In genomic region chr6:131014080-131014776, GRCh38 we compare ENCODE assay signal across 15 cellular contexts. TPM values are rescaled to one million over a fixed set of nuclear protein-coding genes. Genes with fewer than 3 reads are reported as not detected.
A peak's percentile ranks its signal among the peaks of the same experiment; 100 is the strongest.
DNase-seq lines count a peak whose midpoint lies in the region; ATAC-seq and TF ChIP-seq lines count a peak whose summit lies in the region.
"Had no signal": no experiment of that assay in that cellular context is flagged by ENCODE, and none has a peak within 500 bp of the region (broad histone marks: within the 10 kb centered on the region; RNA-seq: fewer than 3 reads in every experiment).

No MANE protein-coding gene starts in this region.

- no peak overlapping the region for H3K9ac ChIP-seq in adipocyte (ENCODE audit: low read length)
- H3K9ac ChIP-seq: BLaER1 treated with 17β-estradiol and CSF1 and Interleukin-3, amounts not matched to agents 10 nM and 100 nM had no signal

- H3K4me1 Mint-ChIP-seq in nephron, result peaks cover 54% of the 10 kb centered on the region

- no peaks in the 10 kb centered on the region for H3K9me3 ChIP-seq in adipocyte (ENCODE audit: control insufficient read depth, low read length)
- H3K9me3 ChIP-seq in transverse colon, result no peaks in the 10 kb centered on the region
- H3K9me3 ChIP-seq in SJCRH30 (replicated peaks), result no peaks in the 10 kb centered on the region
- H3K9me3 ChIP-seq: testis had no signal

- peaks cover 13% of the 10 kb centered on the region for H3K36me3 Mint-ChIP-seq in nephron (ENCODE audit: low read depth)

- H3K27ac ChIP-seq in transverse colon (peak overlapping the region; percentile 27 to 55 (median 40)), SJCRH30 (no peak overlapping the region)
- H3K27ac ChIP-seq: BLaER1 treated with 17β-estradiol and CSF1 and Interleukin-3, amounts not matched to agents 10 nM and 100 nM; cardiac muscle cell had no signal

- no peak for DNase-seq in adipocyte (ENCODE audit: low read depth)
- DNase-seq in fibroblast of villous mesenchyme (ENCODE audit: low read depth), result peak; percentile 64
- DNase-seq in transverse colon, result no peak
- DNase-seq in HPDE6-E6E7 (ENCODE audit: extremely low spot score), result no peak
- no peak for DNase-seq in stimulated activated CD4-positive, alpha-beta T cell treated with anti-CD3 and anti-CD28 coated beads, Interleukin-12 subunit alpha, Interleukin-12 subunit beta, amount 100 ng/mL, for 4 hours
- no peak for DNase-seq in SJCRH30
- DNase-seq: activated naive CD4-positive, alpha-beta T cell treated with Interleukin-2 at 50 U/mL for 16 hours; NCI-H1417 treated with DMSO at 0.1 percent for 48 hours; NCI-H446 had no signal

- peak overlapping the region; percentile 93 to 95 (median 95) for H3K27ac Mint-ChIP-seq in nephron

- 56 to 59% methylated on average over 5 of the region's 5 CpGs for WGBS in transverse colon (ENCODE audit: low coverage in 1 of 2), 2 donors

- H3K4me3 ChIP-seq in adipocyte (ENCODE audit: low read length) (peak overlapping the region; percentile 66), fibroblast of villous mesenchyme (ENCODE audit: low read depth, low read length) (no peak overlapping the region), transverse colon (no peak overlapping the region), SJCRH30 (no peak overlapping the region)
- H3K4me3 ChIP-seq: BLaER1 treated with 17β-estradiol and CSF1 and Interleukin-3, amounts not matched to agents 10 nM and 100 nM; cardiac muscle cell; testis had no signal

- ATAC-seq in GM21515 (IDR thresholded peaks at IDR 0.05; ENCODE audit: unreplicated experiment), result no peak
- ATAC-seq: SK-N-SH treated with all-trans-retinoic acid at 6 μM for 48 hours had no signal

- intact Hi-C loops in transverse colon (cut with DNase I; ENCODE audit: low total_unique reads), result no loop called here

- no peaks in the 10 kb centered on the region for H3K36me3 ChIP-seq in adipocyte (ENCODE audit: control insufficient read depth, insufficient read depth, low read length, severe bottlenecking)
- H3K36me3 ChIP-seq in transverse colon, result no peaks in the 10 kb centered on the region
- H3K36me3 ChIP-seq in SJCRH30, result peaks cover 2% of the 10 kb centered on the region; the same call in 1 of the 2 replicates
- H3K36me3 ChIP-seq: cardiac muscle cell had no signal

- H3K27me3 ChIP-seq in adipocyte (replicated peaks; ENCODE audit: control insufficient read depth, insufficient read depth, low read length) (no peaks in the 10 kb centered on the region), transverse colon (no peaks in the 10 kb centered on the region), SJCRH30 (no peaks in the 10 kb centered on the region)
- H3K27me3 ChIP-seq: BLaER1 treated with 17β-estradiol and CSF1 and Interleukin-3, amounts not matched to agents 10 nM and 100 nM; cardiac muscle cell; testis had no signal

- peak overlapping the region; percentile 23 to 75 (median 31) for H3K4me3 Mint-ChIP-seq in nephron

- in situ Hi-C loops in transverse colon (cut with MboI; ENCODE audit: low pct_ligation_motif_present in 1 of 4, low pct_unique_long_range_greater_than_20kb in 1 of 4, low sequenced_read_pairs in 3 of 4), result no loop called here

- H3K4me1 ChIP-seq in adipocyte (ENCODE audit: control insufficient read depth, insufficient read depth, low read length), result peaks cover 37% of the 10 kb centered on the region
- H3K4me1 ChIP-seq in transverse colon, result peaks cover 0 to 39% (median 12%) of the 10 kb centered on the region in 4 donors
- H3K4me1 ChIP-seq in SJCRH30, result peaks cover 9% of the 10 kb centered on the region; the same call in 1 of the 2 replicates

- H3K27me3 Mint-ChIP-seq in nephron (ENCODE audit: low read depth), result no peaks in the 10 kb centered on the region

- TF ChIP-seq EP300 in transverse colon (IDR thresholded peaks at IDR 0.05; ENCODE audit: low read depth), result no peak

- no peak for TF ChIP-seq POLR2A in transverse colon (IDR thresholded peaks at IDR 0.05)

- peaks cover 12% of the 10 kb centered on the region for H3K9me3 Mint-ChIP-seq in nephron

- TF ChIP-seq CTCF in fibroblast of villous mesenchyme (IDR thresholded peaks at IDR 0.05; ENCODE audit: insufficient read depth, low read depth, low read length) (no peak), nephron (IDR thresholded peaks at IDR 0.05; ENCODE audit: unreplicated experiment in 3 of 3) (no peak), transverse colon (IDR thresholded peaks at IDR 0.05) (no peak)

RNA-seq across cellular contexts. Expression of gene EPB41L2, which starts 48.8 kb away (rescaled TPM):
- total RNA-seq in fibroblast of villous mesenchyme, result 40.2 and 44.8 TPM in 2 replicates
- total RNA-seq in transverse colon, result 100 to 1,000 TPM in 1 of 4 donors, 10 to 100 TPM in 3; 45.3 to 102 (median 61.9) TPM
- 89.3 and 95.9 TPM in 2 replicates for total RNA-seq in SJCRH30 (2014; rRNA removed; shearing (Covaris generic))
